Comparison of ENCODE assay signal across 1 cellular context in the genomic region with DNA sequence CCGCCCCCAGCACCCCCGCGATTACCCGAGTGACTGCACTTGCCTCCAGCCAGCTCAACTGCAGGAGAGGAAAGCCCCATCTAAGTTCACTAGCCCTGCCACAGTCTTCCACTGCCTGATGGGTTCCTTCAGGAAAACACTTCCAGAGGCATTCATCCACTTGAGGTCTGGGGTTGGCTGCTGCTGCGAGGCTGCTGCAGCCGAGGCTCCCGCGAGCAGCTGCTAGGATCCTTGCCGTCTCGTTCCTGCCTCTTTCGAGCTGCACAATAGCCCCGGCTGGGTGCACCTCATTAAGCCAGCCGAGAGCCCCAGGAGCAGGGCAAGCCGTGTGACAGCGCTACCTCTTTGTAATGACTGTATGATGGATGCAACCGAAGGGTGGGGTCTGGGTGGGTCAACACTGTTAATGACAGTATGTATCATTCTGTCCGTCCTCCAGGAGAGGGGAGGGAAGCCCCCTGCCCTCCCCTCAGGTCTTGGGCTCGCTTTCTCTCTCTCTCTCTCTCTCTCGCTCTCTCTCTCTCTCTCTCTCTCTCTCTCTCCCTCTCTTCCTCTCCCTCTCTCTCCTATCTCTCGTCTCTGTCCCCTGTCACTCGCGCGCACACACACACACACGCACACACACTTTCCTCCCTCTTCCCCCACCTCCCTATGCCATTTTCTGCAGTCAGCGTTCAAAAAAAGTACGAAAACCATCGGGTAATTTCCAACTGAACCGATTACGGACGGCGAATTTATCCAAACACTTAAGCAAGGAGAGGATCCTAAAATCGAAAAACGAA.
TF ChIP-seq lines count a peak whose summit lies in the region.

No MANE protein-coding gene starts in this region.

TF ChIP-seq in SK-N-SH treated with all-trans-retinoic acid at 6 μM for 48 hours, 23 proteins besides CTCF, POLR2A, EP300 and RAD21 (continued from another document):
- no peak for TF ChIP-seq TSHZ2 (CRISPR knock-in tag; IDR thresholded peaks at IDR 0.05)
- TF ChIP-seq TOX (CRISPR knock-in tag; IDR thresholded peaks at IDR 0.05; ENCODE audit: borderline replicate concordance), result no peak
- TF ChIP-seq ZNF70 (CRISPR knock-in tag; IDR thresholded peaks at IDR 0.05), result no peak
- no peak for TF ChIP-seq ZNF565 (CRISPR knock-in tag; conservative IDR thresholded peaks at IDR 0.05; ENCODE audit: low read depth)
- no peak for TF ChIP-seq ZFP30 (CRISPR knock-in tag; IDR thresholded peaks at IDR 0.05)
- no peak for TF ChIP-seq CREB5 (CRISPR knock-in tag; IDR thresholded peaks at IDR 0.05; ENCODE audit: low read depth)
- no peak for TF ChIP-seq TCF4 (CRISPR knock-in tag; IDR thresholded peaks at IDR 0.05; ENCODE audit: borderline replicate concordance)
- no peak for TF ChIP-seq GLIS3 (CRISPR knock-in tag; IDR thresholded peaks at IDR 0.05)
- no peak for TF ChIP-seq ESRRG (CRISPR knock-in tag; IDR thresholded peaks at IDR 0.05)
- no peak for TF ChIP-seq PPARA (CRISPR knock-in tag; IDR thresholded peaks at IDR 0.05; ENCODE audit: borderline replicate concordance)
- no peak for TF ChIP-seq ARNTL (CRISPR knock-in tag; IDR thresholded peaks at IDR 0.05; ENCODE audit: borderline replicate concordance, low read depth)
- no peak for TF ChIP-seq ZNF8 (CRISPR knock-in tag; IDR thresholded peaks at IDR 0.05)
- TF ChIP-seq, protein P1, sequence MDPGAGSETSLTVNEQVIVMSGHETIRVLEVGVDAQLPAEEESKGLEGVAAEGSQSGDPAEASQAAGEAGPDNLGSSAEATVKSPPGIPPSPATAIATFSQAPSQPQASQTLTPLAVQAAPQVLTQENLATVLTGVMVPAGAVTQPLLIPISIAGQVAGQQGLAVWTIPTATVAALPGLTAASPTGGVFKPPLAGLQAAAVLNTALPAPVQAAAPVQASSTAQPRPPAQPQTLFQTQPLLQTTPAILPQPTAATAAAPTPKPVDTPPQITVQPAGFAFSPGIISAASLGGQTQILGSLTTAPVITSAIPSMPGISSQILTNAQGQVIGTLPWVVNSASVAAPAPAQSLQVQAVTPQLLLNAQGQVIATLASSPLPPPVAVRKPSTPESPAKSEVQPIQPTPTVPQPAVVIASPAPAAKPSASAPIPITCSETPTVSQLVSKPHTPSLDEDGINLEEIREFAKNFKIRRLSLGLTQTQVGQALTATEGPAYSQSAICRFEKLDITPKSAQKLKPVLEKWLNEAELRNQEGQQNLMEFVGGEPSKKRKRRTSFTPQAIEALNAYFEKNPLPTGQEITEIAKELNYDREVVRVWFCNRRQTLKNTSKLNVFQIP (CRISPR knock-in tag; IDR thresholded peaks at IDR 0.05; ENCODE audit: borderline replicate concordance, low read depth), result no peak
- TF ChIP-seq, protein P2, sequence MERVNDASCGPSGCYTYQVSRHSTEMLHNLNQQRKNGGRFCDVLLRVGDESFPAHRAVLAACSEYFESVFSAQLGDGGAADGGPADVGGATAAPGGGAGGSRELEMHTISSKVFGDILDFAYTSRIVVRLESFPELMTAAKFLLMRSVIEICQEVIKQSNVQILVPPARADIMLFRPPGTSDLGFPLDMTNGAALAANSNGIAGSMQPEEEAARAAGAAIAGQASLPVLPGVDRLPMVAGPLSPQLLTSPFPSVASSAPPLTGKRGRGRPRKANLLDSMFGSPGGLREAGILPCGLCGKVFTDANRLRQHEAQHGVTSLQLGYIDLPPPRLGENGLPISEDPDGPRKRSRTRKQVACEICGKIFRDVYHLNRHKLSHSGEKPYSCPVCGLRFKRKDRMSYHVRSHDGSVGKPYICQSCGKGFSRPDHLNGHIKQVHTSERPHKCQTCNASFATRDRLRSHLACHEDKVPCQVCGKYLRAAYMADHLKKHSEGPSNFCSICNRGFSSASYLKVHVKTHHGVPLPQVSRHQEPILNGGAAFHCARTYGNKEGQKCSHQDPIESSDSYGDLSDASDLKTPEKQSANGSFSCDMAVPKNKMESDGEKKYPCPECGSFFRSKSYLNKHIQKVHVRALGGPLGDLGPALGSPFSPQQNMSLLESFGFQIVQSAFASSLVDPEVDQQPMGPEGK (CRISPR knock-in tag; IDR thresholded peaks at IDR 0.05; ENCODE audit: borderline replicate concordance), result no peak
